ENCODE assay signal across 4 cellular contexts in genomic region chr2:231100321-231100720, GRCh38. TPM values are rescaled to one million over a fixed set of nuclear protein-coding genes. Genes with fewer than 3 reads are reported as not detected.
"Had no signal": no experiment of that assay in that cellular context is flagged by ENCODE, and none has a peak within 500 bp of the region (broad histone marks: within the 10 kb centered on the region; RNA-seq: fewer than 3 reads in every experiment).

No MANE protein-coding gene starts in this region.

RNA-seq across cellular contexts. Expression of gene HTR2B, which starts 24.5 kb away (rescaled TPM):
- total RNA-seq: activated B cell treated with CpG ODN at 0.5 μM for 24 hours; activated CD8-positive, alpha-beta memory T cell treated with anti-CD3 and anti-CD28 coated beads, Interleukin-2, amount 10 ng/mL, durations not matched to agents 7 days and 5 days; M059J; OCI-LY7 had no signal
